Comparison of ENCODE assay signal across 1 cellular context in genomic region chr11:48024635-48025071, GRCh38.
TF ChIP-seq lines count a peak whose summit lies in the region.

No MANE protein-coding gene starts in this region.

TF ChIP-seq in HEK293, 187 proteins besides CTCF, POLR2A, EP300 and RAD21 (continued from another document):
- no peak for TF ChIP-seq ZBTB11 (tag by site-specific recombination; conservative IDR thresholded peaks at IDR 0.05; ENCODE audit: low read depth)
- peak; percentile 91 for TF ChIP-seq ZSCAN16 (tag by site-specific recombination; IDR thresholded peaks at IDR 0.05)
- TF ChIP-seq KLF16 (tag by site-specific recombination; IDR thresholded peaks at IDR 0.05) = no peak
